Comparison of ENCODE assay signal across 11 cellular contexts in genomic region chr15:36407647-36408046, GRCh38.
DNase-seq lines count a peak whose midpoint lies in the region; ATAC-seq and TF ChIP-seq lines count a peak whose summit lies in the region.
"Had no signal": no experiment of that assay in that cellular context is flagged by ENCODE, and none has a peak within 500 bp of the region (broad histone marks: within the 10 kb centered on the region; RNA-seq: fewer than 3 reads in every experiment).

No MANE protein-coding gene starts in this region.

- ATAC-seq in GM21576 (IDR thresholded peaks at IDR 0.05; ENCODE audit: unreplicated experiment): no peak

- H3K79me2 ChIP-seq in hepatocyte: no peaks in the 10 kb centered on the region

- H4K20me1 ChIP-seq in hepatocyte (ENCODE audit: insufficient read depth, poor library complexity, severe bottlenecking): no peaks in the 10 kb centered on the region

- H3K36me3 ChIP-seq in mesodermal cell (ENCODE audit: control insufficient read depth, insufficient read depth, low read length): no peaks in the 10 kb centered on the region
- H3K36me3 ChIP-seq in hepatocyte (replicated peaks; ENCODE audit: insufficient read depth, low read depth): no peaks in the 10 kb centered on the region

- no peaks in the 10 kb centered on the region for H3K9me3 Mint-ChIP-seq in chondrocyte (ENCODE audit: low read depth)

- peak overlapping the region; percentile 59 for H3K27ac ChIP-seq in mesodermal cell (ENCODE audit: low read depth, low read length, severe bottlenecking)
- no peak overlapping the region for H3K27ac ChIP-seq in hepatocyte

- no peaks in the 10 kb centered on the region for H3K9me2 ChIP-seq in hepatocyte (replicated peaks; ENCODE audit: insufficient read depth)

- H3K4me1 Mint-ChIP-seq in chondrocyte (ENCODE audit: low read depth): peaks cover 20% of the 10 kb centered on the region
- H3K4me1 Mint-ChIP-seq: memory B cell had no signal

- H3K36me3 Mint-ChIP-seq in chondrocyte (ENCODE audit: low read depth): no peaks in the 10 kb centered on the region
- H3K36me3 Mint-ChIP-seq: memory B cell had no signal

- H3K4me2 ChIP-seq in hepatocyte: no peak overlapping the region

- no peak overlapping the region for H2AFZ ChIP-seq in hepatocyte

- whole genome bisulfite sequencing in mesodermal cell (ENCODE audit: insufficient coverage in 2 of 2), 2 experiments: 26 to 46% methylated on average over 4 of the region's 4 CpGs
- 44% methylated on average over 4 of the region's 4 CpGs for WGBS in hepatocyte (ENCODE audit: low lambda C conversion rate, missing lambda C conversion rate)

- DNase-seq in EL (peak; percentile 80), NCI-H2171 treated with DMSO at 0.1 percent for 48 hours (lab: John Stamatoyannopoulos, UW) (peak; percentile 89), chondrocyte (ENCODE audit: low spot score) (no peak), NCI-H1092 (lab: John Stamatoyannopoulos, UW) (no peak), hepatocyte (ENCODE audit: low spot score) (no peak), NCI-H1436 (lab: John Stamatoyannopoulos, UW) (no peak)
- DNase-seq: NCI-H187 had no signal

- H3K27me3 Mint-ChIP-seq in chondrocyte (ENCODE audit: low read depth): no peaks in the 10 kb centered on the region
- H3K27me3 Mint-ChIP-seq: dendritic cell treated with granulocyte-macrophage colony-stimulating factor and Interleukin-4, amounts not matched to agents 40 ng/mL and 50 ng/mL, for 4 days; memory B cell had no signal

- H3K27ac Mint-ChIP-seq in chondrocyte (ENCODE audit: unreplicated experiment): peak overlapping the region; percentile 53
- H3K27ac Mint-ChIP-seq: dendritic cell treated with granulocyte-macrophage colony-stimulating factor and Interleukin-4, amounts not matched to agents 40 ng/mL and 50 ng/mL, for 4 days; memory B cell had no signal

- no peak for TF ChIP-seq CTCF in chondrocyte (IDR thresholded peaks at IDR 0.05)
- TF ChIP-seq CTCF in hepatocyte (IDR thresholded peaks at IDR 0.05; ENCODE audit: poor library complexity): no peak

- H3K4me3 ChIP-seq in mesodermal cell (ENCODE audit: extremely low read depth, insufficient read depth, low read length, poor library complexity, severe bottlenecking) (no peak overlapping the region), hepatocyte (no peak overlapping the region)

- H3K27me3 ChIP-seq in hepatocyte: no peaks in the 10 kb centered on the region

- peaks cover 14% of the 10 kb centered on the region for H3K4me1 ChIP-seq in mesodermal cell (ENCODE audit: control insufficient read depth, insufficient read depth, low read length, poor library complexity, severe bottlenecking)
- H3K4me1 ChIP-seq in hepatocyte (ENCODE audit: insufficient read depth): no peaks in the 10 kb centered on the region

- H3K9me3 ChIP-seq in mesodermal cell (ENCODE audit: control insufficient read depth, low read length): no peaks in the 10 kb centered on the region
- no peaks in the 10 kb centered on the region for H3K9me3 ChIP-seq in hepatocyte (ENCODE audit: low read depth)

- no peak overlapping the region for H3K4me3 Mint-ChIP-seq in chondrocyte (ENCODE audit: unreplicated experiment)
- H3K4me3 Mint-ChIP-seq: dendritic cell treated with granulocyte-macrophage colony-stimulating factor and Interleukin-4, amounts not matched to agents 40 ng/mL and 50 ng/mL, for 4 days; memory B cell had no signal

Comparison
In these comparisons a context has a peak if more than half of its experiments do, and no peak if none do; other contexts are left out.
1. DNase-seq: peak in EL (single experiment) and NCI-H2171 treated with DMSO at 0.1 percent for 48 hours (single experiment); none in chondrocyte (single experiment), NCI-H1092 (single experiment), hepatocyte (single experiment) and NCI-H1436 (single experiment).